1 cellular context compared by ENCODE assay signal in the genomic region with DNA sequence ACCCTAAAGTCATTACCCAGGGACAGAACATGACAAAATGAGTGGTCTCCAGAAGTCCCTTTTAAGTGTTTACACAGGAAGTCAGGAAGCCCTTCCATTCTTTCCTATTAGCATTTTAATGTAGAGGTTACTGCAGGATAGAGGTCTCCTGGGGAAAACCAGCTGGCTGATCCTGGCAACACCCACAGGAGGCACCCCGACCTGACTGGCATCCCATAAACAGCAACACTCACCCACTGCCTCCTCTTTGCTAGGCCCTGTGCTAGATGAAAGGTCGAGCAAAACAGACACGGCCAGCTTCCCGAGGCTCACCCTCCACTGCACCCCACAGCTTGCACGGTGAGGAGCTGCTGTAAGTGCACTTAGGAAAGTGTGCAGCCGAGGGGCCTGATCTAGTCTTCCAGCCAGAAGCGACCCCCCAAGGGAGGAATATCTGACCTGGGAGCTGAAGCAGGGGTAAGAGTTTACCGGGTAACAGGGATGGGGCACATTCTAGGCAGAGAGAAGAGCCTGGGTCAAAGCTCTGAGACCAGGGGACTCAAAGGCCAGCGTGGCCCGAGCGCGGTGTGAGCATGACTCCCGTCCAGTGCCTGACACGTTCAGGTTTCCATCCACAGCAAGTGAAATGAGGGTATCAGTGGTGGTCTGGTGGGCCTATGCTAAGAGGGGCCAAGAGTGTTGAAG.
TF ChIP-seq lines count a peak whose summit lies in the region.

No MANE protein-coding gene starts in this region.

TF ChIP-seq in IMR-90, 13 proteins besides CTCF, POLR2A, EP300 and RAD21:
- TF ChIP-seq SMC3 (IDR thresholded peaks at IDR 0.05; ENCODE audit: low read depth, low read length) (no peak), MXI1 (IDR thresholded peaks at IDR 0.05; ENCODE audit: borderline replicate concordance, low read depth, low read length) (no peak), CHD1 (IDR thresholded peaks at IDR 0.05; ENCODE audit: low read depth, low read length) (no peak), MAZ (IDR thresholded peaks at IDR 0.05; ENCODE audit: borderline replicate concordance, low read depth, low read length) (no peak), BHLHE40 (IDR thresholded peaks at IDR 0.05; ENCODE audit: low read depth, low read length) (no peak), FOS (IDR thresholded peaks at IDR 0.05; ENCODE audit: low read depth, low read length) (no peak), MAFK (IDR thresholded peaks at IDR 0.05; ENCODE audit: low read depth, low read length) (no peak), CEBPB (IDR thresholded peaks at IDR 0.05; ENCODE audit: low read depth, low read length) (no peak), NFE2L2 (IDR thresholded peaks at IDR 0.05; ENCODE audit: low read depth, low read length) (no peak), RFX5 (IDR thresholded peaks at IDR 0.05; ENCODE audit: low read depth, low read length) (no peak), RCOR1 (IDR thresholded peaks at IDR 0.05; ENCODE audit: insufficient replicate concordance, low read length) (no peak)
- TF ChIP-seq, protein P1, sequence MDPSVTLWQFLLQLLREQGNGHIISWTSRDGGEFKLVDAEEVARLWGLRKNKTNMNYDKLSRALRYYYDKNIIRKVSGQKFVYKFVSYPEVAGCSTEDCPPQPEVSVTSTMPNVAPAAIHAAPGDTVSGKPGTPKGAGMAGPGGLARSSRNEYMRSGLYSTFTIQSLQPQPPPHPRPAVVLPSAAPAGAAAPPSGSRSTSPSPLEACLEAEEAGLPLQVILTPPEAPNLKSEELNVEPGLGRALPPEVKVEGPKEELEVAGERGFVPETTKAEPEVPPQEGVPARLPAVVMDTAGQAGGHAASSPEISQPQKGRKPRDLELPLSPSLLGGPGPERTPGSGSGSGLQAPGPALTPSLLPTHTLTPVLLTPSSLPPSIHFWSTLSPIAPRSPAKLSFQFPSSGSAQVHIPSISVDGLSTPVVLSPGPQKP (IDR thresholded peaks at IDR 0.05; ENCODE audit: borderline replicate concordance, low read depth, low read length) = no peak
- TF ChIP-seq, protein P2, sequence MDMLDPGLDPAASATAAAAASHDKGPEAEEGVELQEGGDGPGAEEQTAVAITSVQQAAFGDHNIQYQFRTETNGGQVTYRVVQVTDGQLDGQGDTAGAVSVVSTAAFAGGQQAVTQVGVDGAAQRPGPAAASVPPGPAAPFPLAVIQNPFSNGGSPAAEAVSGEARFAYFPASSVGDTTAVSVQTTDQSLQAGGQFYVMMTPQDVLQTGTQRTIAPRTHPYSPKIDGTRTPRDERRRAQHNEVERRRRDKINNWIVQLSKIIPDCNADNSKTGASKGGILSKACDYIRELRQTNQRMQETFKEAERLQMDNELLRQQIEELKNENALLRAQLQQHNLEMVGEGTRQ (IDR thresholded peaks at IDR 0.05; ENCODE audit: low read depth, low read length) = no peak
